In genomic region chr12:93706824-93707223, GRCh38 we compare ENCODE assay signal across 1 cellular context.
TF ChIP-seq lines count a peak whose summit lies in the region.

No MANE protein-coding gene starts in this region.

TF ChIP-seq in SK-N-SH, 30 proteins besides CTCF, POLR2A, EP300 and RAD21 (continued from another document):
- TF ChIP-seq REST (IDR thresholded peaks at IDR 0.05; ENCODE audit: low read depth, low read length) (no peak), IRF3 (IDR thresholded peaks at IDR 0.05; ENCODE audit: low read depth, low read length) (no peak), PBX3 (IDR thresholded peaks at IDR 0.05) (peak; percentile 94), CHD2 (IDR thresholded peaks at IDR 0.05; ENCODE audit: low read length, partially characterized antibody) (no peak), ZBTB33 (IDR thresholded peaks at IDR 0.05; ENCODE audit: borderline replicate concordance, low read depth) (no peak)
